In the genomic region with DNA sequence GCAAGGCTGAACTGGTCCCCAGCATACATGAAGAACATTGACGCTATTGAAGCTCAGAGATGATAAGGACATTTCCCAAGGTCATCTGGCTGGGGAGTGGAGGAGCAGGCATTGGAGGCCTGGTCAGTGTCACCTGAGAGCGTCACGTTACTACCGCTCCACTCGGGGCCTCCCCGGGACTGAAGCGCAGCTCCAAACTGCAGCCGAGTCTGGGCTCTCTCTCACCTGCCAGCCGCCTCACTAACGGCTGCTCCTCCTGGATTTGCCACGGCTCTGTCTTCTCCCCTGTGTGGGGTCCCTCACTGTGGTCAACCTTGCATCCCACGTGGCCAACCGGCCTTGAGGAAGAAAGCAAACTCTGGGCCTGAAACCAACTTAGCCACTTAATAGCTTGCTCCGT, we compare ENCODE assay signal across 17 cellular contexts.
"Had no signal": no experiment of that assay in that cellular context is flagged by ENCODE, and none has a peak within 500 bp of the region (broad histone marks: within the 10 kb centered on the region; RNA-seq: fewer than 3 reads in every experiment).

No MANE protein-coding gene starts in this region.

- H3K36me3 Mint-ChIP-seq: mesothelial cell of epicardium; stimulated activated naive B cell treated with anti-CD40 and anti-IgM and Interleukin-4, amounts not matched to agents 10 μg/mL and 1 μg/mL and 100 μg/mL, for 72 hours had no signal

- H3K27me3 Mint-ChIP-seq: activated naive CD8-positive, alpha-beta T cell treated with anti-CD3 and anti-CD28 coated beads, Interleukin-2, amount 50 U/mL, for 24 hours; activated T-helper 17 cell treated with anti-CD3 and anti-CD28 coated beads, Interleukin-2, amount 50 U/mL, for 72 hours had no signal

- H3K4me1 Mint-ChIP-seq: activated T-helper 17 cell treated with anti-CD3 and anti-CD28 coated beads, Interleukin-2, amount 50 U/mL, for 72 hours had no signal

- FAIRE-seq: pancreas had no signal

- H3K4me3 Mint-ChIP-seq: activated naive CD8-positive, alpha-beta T cell treated with anti-CD3 and anti-CD28 coated beads, Interleukin-2, amount 50 U/mL, for 24 hours; activated T-helper 17 cell treated with anti-CD3 and anti-CD28 coated beads, Interleukin-2, amount 50 U/mL, for 72 hours; mesothelial cell of epicardium; stimulated activated naive B cell treated with anti-CD40 and anti-IgM and Interleukin-4, amounts not matched to agents 10 μg/mL and 1 μg/mL and 100 μg/mL, for 72 hours had no signal

- ATAC-seq: activated naive CD8-positive, alpha-beta T cell treated with anti-CD3 and anti-CD28 coated beads, Interleukin-2, amount 50 U/mL, for 24 hours; activated T-helper 17 cell treated with anti-CD3 and anti-CD28 coated beads, Interleukin-2, amount 50 U/mL, for 72 hours; gastroesophageal sphincter; heart right ventricle; left colon; lower lobe of right lung; pancreas; stimulated activated naive B cell treated with anti-CD40 and anti-IgM and Interleukin-4, amounts not matched to agents 10 μg/mL and 1 μg/mL and 100 μg/mL, for 72 hours had no signal

- H3K27me3 ChIP-seq: ascending aorta, breast epithelium, gastroesophageal sphincter, upper lobe of left lung had no signal

- H3K27ac Mint-ChIP-seq: activated naive CD8-positive, alpha-beta T cell treated with anti-CD3 and anti-CD28 coated beads, Interleukin-2, amount 50 U/mL, for 24 hours; activated T-helper 17 cell treated with anti-CD3 and anti-CD28 coated beads, Interleukin-2, amount 50 U/mL, for 72 hours; mesothelial cell of epicardium; stimulated activated naive B cell treated with anti-CD40 and anti-IgM and Interleukin-4, amounts not matched to agents 10 μg/mL and 1 μg/mL and 100 μg/mL, for 72 hours had no signal

- H3K27ac ChIP-seq: ascending aorta, breast epithelium, gastroesophageal sphincter, heart right ventricle, lower lobe of right lung, pancreas, upper lobe of left lung had no signal

- DNase-seq: activated naive CD4-positive, alpha-beta T cell treated with Interleukin-2 at 50 U/mL for 16 hours; activated naive CD8-positive, alpha-beta T cell treated with anti-CD3 and anti-CD28 coated beads, Interleukin-2, amount 50 U/mL, for 24 hours; dermis blood vessel endothelial cell; erythroblast; heart right ventricle; left colon; lower lobe of right lung; pancreas; stimulated activated CD4-positive, alpha-beta T cell treated with anti-CD3 and anti-CD28 coated beads, Interleukin-1b, Interleukin-23, amount 100 ng/mL, for 48 hours; stimulated activated naive B cell treated with anti-CD40 and anti-IgM and Interleukin-4, amounts not matched to agents 10 μg/mL and 1 μg/mL and 100 μg/mL, for 72 hours; SW 1271 had no signal

- H3K4me1 ChIP-seq: ascending aorta, breast epithelium, gastroesophageal sphincter, lower lobe of right lung had no signal

- H3K9me3 Mint-ChIP-seq: activated naive CD8-positive, alpha-beta T cell treated with anti-CD3 and anti-CD28 coated beads, Interleukin-2, amount 50 U/mL, for 24 hours; activated T-helper 17 cell treated with anti-CD3 and anti-CD28 coated beads, Interleukin-2, amount 50 U/mL, for 72 hours; mesothelial cell of epicardium; stimulated activated naive B cell treated with anti-CD40 and anti-IgM and Interleukin-4, amounts not matched to agents 10 μg/mL and 1 μg/mL and 100 μg/mL, for 72 hours had no signal

- H3K9me3 ChIP-seq: ascending aorta, breast epithelium, gastroesophageal sphincter, heart right ventricle, lower lobe of right lung, pancreas, upper lobe of left lung had no signal

- H3K36me3 ChIP-seq: ascending aorta, breast epithelium, gastroesophageal sphincter, heart right ventricle, lower lobe of right lung, pancreas, upper lobe of left lung had no signal

- H3K4me3 ChIP-seq: ascending aorta, breast epithelium, gastroesophageal sphincter, heart right ventricle, lower lobe of right lung, pancreas, upper lobe of left lung had no signal
